ENCODE assay signal across 1 cellular context in the genomic region with DNA sequence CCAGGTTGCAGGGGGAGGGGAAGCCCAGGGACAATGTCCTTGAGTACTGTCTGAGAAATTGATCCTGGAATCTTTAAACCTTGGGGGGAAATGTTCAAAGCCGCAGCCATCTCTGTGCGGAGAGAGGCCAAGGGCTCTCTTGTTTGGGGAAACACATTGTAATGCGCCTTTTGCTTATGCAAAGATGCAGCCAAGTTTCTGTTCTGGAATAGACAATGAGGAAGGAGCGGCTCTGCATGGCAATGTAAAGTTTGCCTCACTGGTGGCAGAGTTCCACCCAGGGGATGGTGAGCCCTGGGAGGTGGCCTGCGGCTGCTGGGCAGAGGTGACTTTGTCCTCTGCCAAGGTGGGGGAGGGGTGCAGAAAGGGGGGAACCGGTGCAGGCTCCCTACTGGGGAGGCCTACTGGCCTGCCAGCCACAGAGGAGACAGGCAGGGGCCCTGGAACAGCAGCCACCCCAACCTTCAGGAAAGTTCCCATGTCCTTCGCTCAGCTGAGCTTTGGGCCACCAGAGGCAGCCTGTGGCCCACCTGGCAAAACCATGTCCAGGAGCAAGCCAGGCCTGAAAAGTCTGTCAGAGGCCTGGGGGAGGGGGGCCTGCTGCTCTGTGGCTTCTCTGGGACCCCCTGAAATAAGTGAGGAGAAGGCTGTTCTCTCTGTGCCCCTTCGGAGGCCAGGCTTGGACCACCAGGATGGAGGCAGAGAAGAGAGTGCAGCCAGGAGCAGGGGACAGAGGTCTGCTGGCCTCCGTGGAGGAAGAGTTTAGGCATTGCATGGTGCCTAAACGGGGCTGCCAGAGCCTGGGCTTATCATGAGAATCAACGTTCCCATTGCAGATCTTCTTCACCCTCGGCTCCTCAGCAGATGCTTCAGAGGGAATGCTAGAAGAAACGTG.
TF ChIP-seq lines count a peak whose summit lies in the region.

No MANE protein-coding gene starts in this region.

TF ChIP-seq in IMR-90, 13 proteins besides CTCF, POLR2A, EP300 and RAD21:
- TF ChIP-seq CEBPB (IDR thresholded peaks at IDR 0.05; ENCODE audit: low read depth, low read length), result no peak
- no peak for TF ChIP-seq MAFK (IDR thresholded peaks at IDR 0.05; ENCODE audit: low read depth, low read length)
- TF ChIP-seq MAZ (IDR thresholded peaks at IDR 0.05; ENCODE audit: borderline replicate concordance, low read depth, low read length), result no peak
- TF ChIP-seq RFX5 (IDR thresholded peaks at IDR 0.05; ENCODE audit: low read depth, low read length), result no peak
- TF ChIP-seq, protein P1, sequence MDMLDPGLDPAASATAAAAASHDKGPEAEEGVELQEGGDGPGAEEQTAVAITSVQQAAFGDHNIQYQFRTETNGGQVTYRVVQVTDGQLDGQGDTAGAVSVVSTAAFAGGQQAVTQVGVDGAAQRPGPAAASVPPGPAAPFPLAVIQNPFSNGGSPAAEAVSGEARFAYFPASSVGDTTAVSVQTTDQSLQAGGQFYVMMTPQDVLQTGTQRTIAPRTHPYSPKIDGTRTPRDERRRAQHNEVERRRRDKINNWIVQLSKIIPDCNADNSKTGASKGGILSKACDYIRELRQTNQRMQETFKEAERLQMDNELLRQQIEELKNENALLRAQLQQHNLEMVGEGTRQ (IDR thresholded peaks at IDR 0.05; ENCODE audit: low read depth, low read length), result no peak
- TF ChIP-seq MXI1 (IDR thresholded peaks at IDR 0.05; ENCODE audit: borderline replicate concordance, low read depth, low read length), result no peak
- TF ChIP-seq NFE2L2 (IDR thresholded peaks at IDR 0.05; ENCODE audit: low read depth, low read length), result no peak
- no peak for TF ChIP-seq FOS (IDR thresholded peaks at IDR 0.05; ENCODE audit: low read depth, low read length)
- TF ChIP-seq SMC3 (IDR thresholded peaks at IDR 0.05; ENCODE audit: low read depth, low read length), result no peak
